Comparison of ENCODE assay signal across 18 cellular contexts in the genomic region with DNA sequence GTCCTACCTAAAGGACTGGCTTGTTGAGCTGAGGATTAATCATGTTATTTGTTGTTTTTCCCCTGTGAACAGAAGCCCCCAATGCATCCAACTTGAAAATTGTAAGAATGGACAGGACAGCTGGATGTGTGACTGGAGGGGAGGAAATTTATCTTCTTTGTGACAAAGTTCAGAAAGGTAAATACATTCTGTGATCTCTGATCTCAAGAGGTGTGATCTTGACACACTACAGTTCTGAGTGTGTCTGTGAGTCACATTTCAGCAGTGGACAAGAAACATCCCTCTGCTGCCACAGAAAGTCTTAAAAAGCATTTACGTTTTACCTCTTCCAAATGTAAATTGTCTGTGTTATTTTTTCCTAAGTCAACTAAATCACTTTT.
DNase-seq lines count a peak whose midpoint lies in the region; ATAC-seq, FAIRE-seq and TF ChIP-seq lines count a peak whose summit lies in the region.
"Had no signal": no experiment of that assay in that cellular context is flagged by ENCODE, and none has a peak within 500 bp of the region (broad histone marks: within the 10 kb centered on the region; RNA-seq: fewer than 3 reads in every experiment).

No MANE protein-coding gene starts in this region.

- no peak for TF ChIP-seq RAD21 in GM12878 (IDR thresholded peaks at IDR 0.05; ENCODE audit: insufficient read depth, low read depth, low read length)

- H3K9me3 ChIP-seq in CD8-positive, alpha-beta T cell (ENCODE audit: low read length), result no peaks in the 10 kb centered on the region
- H3K9me3 ChIP-seq in OCI-LY3 (ENCODE audit: insufficient read depth, low read length), result no peaks in the 10 kb centered on the region
- H3K9me3 ChIP-seq in GM12878 (replicated peaks; ENCODE audit: control insufficient read depth, insufficient read depth, low read length), result no peaks in the 10 kb centered on the region
- H3K9me3 ChIP-seq in mucosa of descending colon, result no peaks in the 10 kb centered on the region
- H3K9me3 ChIP-seq: colonic mucosa, left lung, pancreas, transverse colon had no signal

- TF ChIP-seq EP300 in GM12878 (IDR thresholded peaks at IDR 0.05; ENCODE audit: borderline replicate concordance in 1 of 2, control insufficient read depth in 1 of 2, low read depth in 2 of 2, low read length in 2 of 2), result peak in 1 of 2 experiments; percentile 49; a peak in 1 of 4 replicates

- peaks cover 30% of the 10 kb centered on the region for H3K79me2 ChIP-seq in OCI-LY3 (ENCODE audit: low read length)
- H3K79me2 ChIP-seq in GM12878 (ENCODE audit: control insufficient read depth, insufficient read depth, low read length), result peaks cover 2% of the 10 kb centered on the region

- FAIRE-seq in GM12878 (lab: Jason Lieb, UNC), result no peak

- POLR2A ChIA-PET in CD8-positive, alpha-beta T cell (lab: Charles Lee), result no interaction called here
- POLR2A ChIA-PET in GM12878 (lab: Charles Lee), result interaction anchor here (0.7 to 1.9 kb wide), 6 partner anchors 8 to 79 kb away, joined by 3 to 14 read pairs (median 4); a partner anchor contains a TSS

- RAD21 ChIA-PET in GM12878 (lab: Charles Lee; ENCODE audit: unreplicated experiment), result interaction anchor here (0.8 to 2.6 kb wide), 13 partner anchors 16 to 519 kb away, joined by 3 to 18 read pairs (median 4); a partner anchor contains a TSS

- no peak overlapping the region for H3K4me3 ChIP-seq in CD8-positive, alpha-beta T cell (ENCODE audit: low read depth, low read length)
- H3K4me3 ChIP-seq in OCI-LY3 (ENCODE audit: low read length), result peak overlapping the region; percentile 27
- no peak overlapping the region for H3K4me3 ChIP-seq in GM12878
- H3K4me3 ChIP-seq in mucosa of descending colon, result no peak overlapping the region
- H3K4me3 ChIP-seq: colonic mucosa, left lung, pancreas, transverse colon had no signal

- no peak for ATAC-seq in CD8-positive, alpha-beta T cell
- ATAC-seq in GM18511 (IDR thresholded peaks at IDR 0.05; ENCODE audit: unreplicated experiment) (peak; percentile 70), GM12878 (peak; percentile 69), mucosa of descending colon (no peak)
- ATAC-seq: left lung, pancreas had no signal

- no peak for DNase-seq in CD8-positive, alpha-beta T cell
- DNase-seq in GM12878 (ENCODE audit: low read depth, low spot score) (no peak), mucosa of descending colon (no peak), kidney glomerular epithelial cell (lab: John Stamatoyannopoulos, UW) (no peak), NCI-H2081 treated with DMSO at 0.1 percent for 48 hours (lab: John Stamatoyannopoulos, UW) (no peak)
- DNase-seq: colonic mucosa, foreskin fibroblast, GOT3, Kasumi-1, left lung, NCI-H1436, NCI-H345, pancreas, RPMI8226, transverse colon had no signal

- H3K4me1 Mint-ChIP-seq in CD8-positive, alpha-beta T cell (ENCODE audit: low read depth), result peaks cover 56% of the 10 kb centered on the region

- CTCF ChIA-PET in CD8-positive, alpha-beta T cell (lab: Charles Lee), result interaction anchor here (1.2 to 1.4 kb wide), 3 partner anchors 10 to 45 kb away, joined by 3 to 7 read pairs (median 6); no protein-coding TSS in a partner anchor
- CTCF ChIA-PET in GM12878 (lab: Yijun Ruan, JAX), result interaction anchor here (0.6 to 1.8 kb wide), 9 partner anchors 11 to 519 kb away, joined by 3 to 8 read pairs (median 4); a partner anchor contains a TSS

- peaks cover 32% of the 10 kb centered on the region for H3K36me3 ChIP-seq in CD8-positive, alpha-beta T cell (ENCODE audit: insufficient read depth, low read length)
- H3K36me3 ChIP-seq in OCI-LY3 (replicated peaks; ENCODE audit: low read depth, low read length), result peaks cover 66% of the 10 kb centered on the region
- H3K36me3 ChIP-seq in GM12878 (ENCODE audit: control insufficient read depth in 2 of 2, insufficient read depth in 2 of 2, low read length in 1 of 2), result peaks cover 8 to 26% of the 10 kb centered on the region in 2 experiments
- H3K36me3 ChIP-seq in mucosa of descending colon (ENCODE audit: low read depth), result peaks cover 5% of the 10 kb centered on the region

- 0% methylated on average over 1 of the region's 1 CpG for WGBS in GM12878 (ENCODE audit: insufficient coverage, insufficient replicate concordance, low lambda C conversion rate, missing lambda C conversion rate)

- H4K20me1 ChIP-seq in OCI-LY3 (ENCODE audit: insufficient read depth, low read length) (peaks cover 61% of the 10 kb centered on the region), GM12878 (ENCODE audit: control insufficient read depth, insufficient read depth) (no peaks in the 10 kb centered on the region)

- in situ Hi-C loops in GM12878 (cut with MboI), result no loop called here

- intact Hi-C loops in CD8-positive, alpha-beta T cell (cut with DNase I, micrococcal nuclease), result loop anchor here in 1 of 2 experiments (1.0 kb wide), 1 partner anchor 45 kb away; no protein-coding TSS in a partner anchor
- intact Hi-C loops in GM12878 (cut with micrococcal nuclease; ENCODE audit: unreplicated experiment) (no loop called here), mucosa of descending colon (cut with DNase I, micrococcal nuclease) (no loop called here)

- peaks cover 32% of the 10 kb centered on the region for H3K4me1 ChIP-seq in CD8-positive, alpha-beta T cell (ENCODE audit: insufficient read depth, low read length)
- H3K4me1 ChIP-seq in OCI-LY3 (ENCODE audit: low read length) (peaks cover 44% of the 10 kb centered on the region), GM12878 (ENCODE audit: control insufficient read depth, insufficient read depth, low read length) (peaks cover 12% of the 10 kb centered on the region), mucosa of descending colon (ENCODE audit: low read depth) (peaks cover 4% of the 10 kb centered on the region)
- H3K4me1 ChIP-seq: colonic mucosa had no signal

- no peak overlapping the region for H3K27ac ChIP-seq in CD8-positive, alpha-beta T cell (ENCODE audit: low read depth, low read length)
- peak overlapping the region; percentile 49 for H3K27ac ChIP-seq in OCI-LY3 (ENCODE audit: low read length)
- peak overlapping the region; percentile 36 for H3K27ac ChIP-seq in GM12878 (ENCODE audit: control insufficient read depth, insufficient read depth)
- H3K27ac ChIP-seq: colonic mucosa, left lung, pancreas, transverse colon had no signal

- TF ChIP-seq POLR2A in GM12878 (IDR thresholded peaks at IDR 0.05; ENCODE audit: low read depth, low read length), result no peak

- no peaks in the 10 kb centered on the region for H3K27me3 Mint-ChIP-seq in CD8-positive, alpha-beta T cell (ENCODE audit: low read depth)
- H3K27me3 Mint-ChIP-seq: B cell had no signal

- no peak for TF ChIP-seq CTCF in CD8-positive, alpha-beta T cell (IDR thresholded peaks at IDR 0.05)
- TF ChIP-seq CTCF in OCI-LY3 (IDR thresholded peaks at IDR 0.05; ENCODE audit: low read depth, low read length) (no peak), GM12878 (IDR thresholded peaks at IDR 0.05 in 2 of 3, conservative IDR thresholded peaks at IDR 0.05 in 1 of 3; ENCODE audit: control insufficient read depth in 2 of 3, extremely low read depth in 1 of 3, insufficient read depth in 1 of 3, low read depth in 3 of 3, low read length in 3 of 3) (no peak), mucosa of descending colon (IDR thresholded peaks at IDR 0.05) (no peak)

- peak overlapping the region; percentile 50 for H3K27ac Mint-ChIP-seq in CD8-positive, alpha-beta T cell

- SMC1A ChIA-PET in GM12878 (lab: Charles Lee; ENCODE audit: uncharacterized antibody, unreplicated experiment), result interaction anchor here (0.7 to 4.3 kb wide), 24 partner anchors 10 to 137 kb away, joined by 3 to 37 read pairs (median 4); no protein-coding TSS in a partner anchor

- BruUV-seq in GM12878 (replicated peaks; lab: Mats Ljungman, UMichigan), result no TSS peak

- no peaks in the 10 kb centered on the region for H3K27me3 ChIP-seq in CD8-positive, alpha-beta T cell (ENCODE audit: insufficient read depth, low read length)
- no peaks in the 10 kb centered on the region for H3K27me3 ChIP-seq in OCI-LY3 (ENCODE audit: low read depth, low read length)
- no peaks in the 10 kb centered on the region for H3K27me3 ChIP-seq in GM12878 (replicated peaks in 1 of 2; ENCODE audit: control insufficient read depth in 2 of 2, insufficient read depth in 2 of 2, low read length in 1 of 2)
- H3K27me3 ChIP-seq: colonic mucosa, left lung, pancreas, transverse colon had no signal

- no peaks in the 10 kb centered on the region for H3K9me3 Mint-ChIP-seq in CD8-positive, alpha-beta T cell

- H3K9ac ChIP-seq in OCI-LY3 (ENCODE audit: low read length) (no peak overlapping the region; the same call in 1 of the 2 replicates), GM12878 (ENCODE audit: control insufficient read depth, insufficient read depth, low read length) (no peak overlapping the region)

- H2AFZ ChIP-seq in OCI-LY3 (ENCODE audit: low read depth, low read length) (no peak overlapping the region), GM12878 (ENCODE audit: control insufficient read depth, low read depth, low read length) (no peak overlapping the region)

- H3K4me3 Mint-ChIP-seq in CD8-positive, alpha-beta T cell, result no peak overlapping the region
- H3K4me3 Mint-ChIP-seq: B cell had no signal

- peaks cover 86% of the 10 kb centered on the region for H3K36me3 Mint-ChIP-seq in CD8-positive, alpha-beta T cell

- H3K4me2 ChIP-seq in OCI-LY3 (ENCODE audit: low read length) (peak overlapping the region; percentile 53), GM12878 (ENCODE audit: control insufficient read depth, insufficient read depth) (no peak overlapping the region)

TF ChIP-seq in GM12878, 131 proteins besides CTCF, POLR2A, EP300 and RAD21:
- TF ChIP-seq EZH2 (IDR thresholded peaks at IDR 0.05; ENCODE audit: borderline replicate concordance, control insufficient read depth, low read depth, low read length), result no peak
- peak; percentile 54; the same call in 1 of the 2 replicates for TF ChIP-seq DPF2 (IDR thresholded peaks at IDR 0.05)
- TF ChIP-seq JUNB (IDR thresholded peaks at IDR 0.05), result 0 out of 2 replicates have a peak, but pooled peaks have one; percentile 20

Comparison
In these comparisons a context has a peak if more than half of its experiments do, and no peak if none do; other contexts are left out.
1. ATAC-seq: peak in GM18511 (single experiment) and GM12878 (single experiment); none in CD8-positive, alpha-beta T cell (single experiment) and mucosa of descending colon (single experiment).